ENCODE assay signal across 8 cellular contexts in genomic region chr22:37187891-37188761, GRCh38. TPM values are rescaled to one million over a fixed set of nuclear protein-coding genes. Genes with fewer than 3 reads are reported as not detected.
DNase-seq lines count a peak whose midpoint lies in the region; ATAC-seq and TF ChIP-seq lines count a peak whose summit lies in the region.

C1QTNF6 (minus strand) TSS chr22:37188247; CDS start chr22:37188213, 34 bp downstream.

- no peaks in the 10 kb centered on the region for H3K27me3 Mint-ChIP-seq in Caco-2 (ENCODE audit: insufficient read depth, unreplicated experiment)

- no peak within 1 kb of the TSS for H3K27ac Mint-ChIP-seq in Caco-2 (ENCODE audit: unreplicated experiment)

- H2AFZ ChIP-seq in neuron (ENCODE audit: low read depth, low read length) = peak within 1 kb of the TSS; percentile 0

- DNase-seq in Caco-2 = no peak
- DNase-seq in SHP77 treated with DMSO at 0.1 percent for 48 hours (lab: John Stamatoyannopoulos, UW) = peak; percentile 5
- DNase-seq in fibroblast of mammary gland (ENCODE audit: low read depth) = peak; percentile 35
- DNase-seq in superior temporal gyrus (ENCODE audit: extremely low spot score) = no peak

- POLR2A ChIA-PET in Caco-2 (lab: Charles Lee) = interaction anchor here (0.5 kb wide), 1 partner anchor 169 kb away, joined by 3 read pairs; the partner anchor contains the start of gene TST

- peaks cover 43% of the 10 kb centered on the region for H3K4me1 Mint-ChIP-seq in Caco-2 (ENCODE audit: low read depth, unreplicated experiment)

- H3K27me3 ChIP-seq in Caco-2 (replicated peaks; ENCODE audit: control insufficient read depth, insufficient read depth, low read length) (no peaks in the 10 kb centered on the region), neuron (ENCODE audit: insufficient read depth, low read length) (no peaks in the 10 kb centered on the region)

- H3K4me3 Mint-ChIP-seq in Caco-2 (ENCODE audit: unreplicated experiment) = peak within 1 kb of the TSS; percentile 58

- TF ChIP-seq CTCF in Caco-2 (IDR thresholded peaks at IDR 0.05; ENCODE audit: insufficient read depth in 1 of 2, low read depth in 1 of 2, low read length in 1 of 2, severe bottlenecking in 1 of 2, unreplicated experiment in 1 of 2) (no peak), fibroblast of mammary gland (conservative IDR thresholded peaks at IDR 0.05; ENCODE audit: control insufficient read depth, insufficient read depth, low read depth, low read length) (no peak)

- no peaks in the 10 kb centered on the region for H3K36me3 ChIP-seq in Caco-2 (ENCODE audit: control insufficient read depth, insufficient read depth, low read length)
- H3K36me3 ChIP-seq in neuron (ENCODE audit: insufficient read depth, low read length) = peaks cover 10% of the 10 kb centered on the region

- no peaks in the 10 kb centered on the region for H3K9me3 Mint-ChIP-seq in Caco-2 (ENCODE audit: unreplicated experiment)

- CTCF ChIA-PET in Caco-2 (lab: Charles Lee) = interaction anchor here (0.6 to 1.0 kb wide), 3 partner anchors 11 to 110 kb away, joined by 3 to 7 read pairs (median 4); no protein-coding TSS in a partner anchor

- H3K4me1 ChIP-seq in Caco-2 (peaks cover 62% of the 10 kb centered on the region), neuron (ENCODE audit: insufficient read depth, low read length) (peaks cover 28% of the 10 kb centered on the region)

- peaks cover 7% of the 10 kb centered on the region for H3K9me3 ChIP-seq in Caco-2
- peaks cover 2% of the 10 kb centered on the region for H3K9me3 ChIP-seq in neuron (ENCODE audit: low read length)

- BruUV-seq in Caco-2 (replicated peaks; lab: Mats Ljungman, UMichigan) = no TSS peak

- no peak for ATAC-seq in HG03196 (IDR thresholded peaks at IDR 0.05; ENCODE audit: unreplicated experiment)
- ATAC-seq in HG03571 (IDR thresholded peaks at IDR 0.05; ENCODE audit: unreplicated experiment) = no peak
- no peak for ATAC-seq in GM21619 (IDR thresholded peaks at IDR 0.05; ENCODE audit: unreplicated experiment)

- intact Hi-C loops in Caco-2 (cut with micrococcal nuclease; ENCODE audit: unreplicated experiment) = no loop called here

- no peak within 1 kb of the TSS for H3K4me3 ChIP-seq in Caco-2 (ENCODE audit: low read depth, low read length)
- H3K4me3 ChIP-seq in fibroblast of mammary gland (ENCODE audit: control insufficient read depth, low read depth, low read length) = peak within 1 kb of the TSS; percentile 51
- H3K4me3 ChIP-seq in neuron (ENCODE audit: low read length) = peak within 1 kb of the TSS; percentile 74

- H3K36me3 Mint-ChIP-seq in Caco-2 (ENCODE audit: insufficient read depth, unreplicated experiment) = peaks cover 24% of the 10 kb centered on the region

RNA-seq across cellular contexts. Expression of gene C1QTNF6, which starts in this region (rescaled TPM):
- total RNA-seq in Caco-2 (2022) = 7.4 and 7.7 TPM in 2 replicates

Comparison
In these comparisons a context has a peak if more than half of its experiments do, and no peak if none do; other contexts are left out.
1. DNase-seq: peak in SHP77 treated with DMSO at 0.1 percent for 48 hours (single experiment) and fibroblast of mammary gland (single experiment); none in Caco-2 (0 of 2) and superior temporal gyrus (single experiment).